In genomic region chr15:68819451-68820204, GRCh38 we compare ENCODE assay signal across 8 cellular contexts. TPM values are rescaled to one million over a fixed set of nuclear protein-coding genes. Genes with fewer than 3 reads are reported as not detected.
DNase-seq lines count a peak whose midpoint lies in the region; ATAC-seq and TF ChIP-seq lines count a peak whose summit lies in the region.

No MANE protein-coding gene starts in this region.

- peaks cover 15 to 27% of the 10 kb centered on the region in 2 donors for H3K4me1 ChIP-seq in muscle layer of duodenum (ENCODE audit: control insufficient read depth in 1 of 2, insufficient read depth in 2 of 2, low read length in 2 of 2)
- H3K4me1 ChIP-seq in thoracic aorta (ENCODE audit: control insufficient read depth in 1 of 2, low read depth in 2 of 2) = peaks cover 12 to 24% of the 10 kb centered on the region in 2 donors

- H3K9me3 ChIP-seq in muscle layer of duodenum (ENCODE audit: control insufficient read depth in 1 of 2, low read length in 2 of 2) (no peaks in the 10 kb centered on the region), thoracic aorta (no peaks in the 10 kb centered on the region)

- H3K4me3 Mint-ChIP-seq in activated CD4-positive, alpha-beta T cell treated with anti-CD3 and anti-CD28 coated beads for 36 hours = peak overlapping the region; percentile 99

- H3K27ac ChIP-seq in muscle layer of duodenum (ENCODE audit: low read length) = peak overlapping the region; percentile 97
- peak overlapping the region; percentile 96 to 99 for H3K27ac ChIP-seq in thoracic aorta

- H3K27me3 Mint-ChIP-seq in activated CD4-positive, alpha-beta T cell treated with anti-CD3 and anti-CD28 coated beads for 36 hours = no peaks in the 10 kb centered on the region

- no peaks in the 10 kb centered on the region for H3K27me3 ChIP-seq in muscle layer of duodenum (ENCODE audit: low read depth, low read length)
- H3K27me3 ChIP-seq in thoracic aorta (replicated peaks; ENCODE audit: insufficient read depth) = no peaks in the 10 kb centered on the region

- peaks cover 31% of the 10 kb centered on the region for H3K36me3 Mint-ChIP-seq in activated CD4-positive, alpha-beta T cell treated with anti-CD3 and anti-CD28 coated beads for 36 hours (ENCODE audit: low read depth)

- no peak for TF ChIP-seq CTCF in thoracic aorta (IDR thresholded peaks at IDR 0.05)

- intact Hi-C loops in activated CD4-positive, alpha-beta T cell treated with anti-CD3 and anti-CD28 coated beads for 36 hours (cut with DNase I, micrococcal nuclease) = loop anchor here (1.0 to 10.0 kb wide), 10 partner anchors 37 to 1278 kb away; partner anchors contain the start of genes FEM1B (in 2 of the 2), CLN6 (in 1 of the 2), GLCE (in 1 of the 2) and KIF23 (in 1 of the 2)

- CTCF ChIA-PET in activated CD4-positive, alpha-beta T cell treated with anti-CD3 and anti-CD28 coated beads for 36 hours (lab: Charles Lee) = interaction anchor here (0.9 to 1.0 kb wide), 3 partner anchors 11 to 24 kb away, joined by 3 to 4 read pairs (median 3); no protein-coding TSS in a partner anchor

- H3K36me3 ChIP-seq in muscle layer of duodenum (ENCODE audit: control insufficient read depth in 1 of 2, insufficient read depth in 2 of 2, low read length in 2 of 2) = peaks cover 0 to 6% of the 10 kb centered on the region in 2 donors
- H3K36me3 ChIP-seq in thoracic aorta = no peaks in the 10 kb centered on the region

- peaks cover 34% of the 10 kb centered on the region for H3K4me1 Mint-ChIP-seq in activated CD4-positive, alpha-beta T cell treated with anti-CD3 and anti-CD28 coated beads for 36 hours

- POLR2A ChIA-PET in activated CD4-positive, alpha-beta T cell treated with anti-CD3 and anti-CD28 coated beads for 36 hours (lab: Charles Lee) = interaction anchor here (2.0 kb wide), 1 partner anchor 24 kb away, joined by 6 read pairs; no protein-coding TSS in a partner anchor

- DNase-seq in activated CD4-positive, alpha-beta T cell treated with anti-CD3 and anti-CD28 coated beads for 36 hours = peak; percentile 62
- DNase-seq in activated CD4-positive, alpha-beta T cell treated with anti-CD3 and anti-CD28 coated beads for 1 hour = no peak
- peak; percentile 28 for DNase-seq in NCI-H345 treated with DMSO at 0.1 percent for 48 hours (lab: John Stamatoyannopoulos, UW; ENCODE audit: unreplicated experiment)
- DNase-seq in activated T-cell treated with anti-CD3 and anti-CD28 coated beads, Interleukin-2, amount 50 U/mL, for 1 hour = peak; percentile 64
- DNase-seq in erythroblast (lab: John Stamatoyannopoulos, UW) = peak; percentile 76 to 80
- DNase-seq in thoracic aorta (ENCODE audit: low spot score) = no peak

- no peaks in the 10 kb centered on the region for H3K9me3 Mint-ChIP-seq in activated CD4-positive, alpha-beta T cell treated with anti-CD3 and anti-CD28 coated beads for 36 hours (ENCODE audit: low read depth)

- no peak for ATAC-seq in activated CD4-positive, alpha-beta T cell treated with anti-CD3 and anti-CD28 coated beads for 36 hours
- ATAC-seq in thoracic aorta (ENCODE audit: insufficient number of reproducible peaks, low FRiP score, low read depth) (no peak), GM18498 (IDR thresholded peaks at IDR 0.05; ENCODE audit: unreplicated experiment) (no peak)

- H3K4me3 ChIP-seq in muscle layer of duodenum (ENCODE audit: low read depth in 1 of 2, low read length in 2 of 2) (peak overlapping the region; percentile 96 to 97), thoracic aorta (peak overlapping the region; percentile 98)

- peak overlapping the region; percentile 98 for H3K27ac Mint-ChIP-seq in activated CD4-positive, alpha-beta T cell treated with anti-CD3 and anti-CD28 coated beads for 36 hours

- TF ChIP-seq POLR2A in erythroblast (IDR thresholded peaks at IDR 0.05; ENCODE audit: low read length) = peak; percentile 56

RNA-seq across cellular contexts. Expression of gene ANP32A, which starts 1.1 kb away (rescaled TPM):
- total RNA-seq in activated CD4-positive, alpha-beta T cell treated with anti-CD3 and anti-CD28 coated beads for 36 hours = 100 to 1,000 TPM; 252 to 439 TPM
- total RNA-seq in thoracic aorta = 10 to 100 TPM; 46.0 to 54.2 TPM

Comparison
In these comparisons a context has a peak if more than half of its experiments do, and no peak if none do; other contexts are left out.
1. DNase-seq: peak in activated CD4-positive, alpha-beta T cell treated with anti-CD3 and anti-CD28 coated beads for 36 hours (single experiment), NCI-H345 treated with DMSO at 0.1 percent for 48 hours (single experiment), activated T-cell treated with anti-CD3 and anti-CD28 coated beads, Interleukin-2, amount 50 U/mL, for 1 hour (single experiment) and erythroblast (2 of 2); none in activated CD4-positive, alpha-beta T cell treated with anti-CD3 and anti-CD28 coated beads for 1 hour (single experiment) and thoracic aorta (single experiment).
2. RNA of gene ANP32A, which starts 1.1 kb away (total RNA-seq): 252 to 439 TPM in activated CD4-positive, alpha-beta T cell treated with anti-CD3 and anti-CD28 coated beads for 36 hours; 46.0 to 54.2 TPM in thoracic aorta; every median in the first group is over 4 times any median in the second.